ENCODE assay signal across 8 cellular contexts in the genomic region with DNA sequence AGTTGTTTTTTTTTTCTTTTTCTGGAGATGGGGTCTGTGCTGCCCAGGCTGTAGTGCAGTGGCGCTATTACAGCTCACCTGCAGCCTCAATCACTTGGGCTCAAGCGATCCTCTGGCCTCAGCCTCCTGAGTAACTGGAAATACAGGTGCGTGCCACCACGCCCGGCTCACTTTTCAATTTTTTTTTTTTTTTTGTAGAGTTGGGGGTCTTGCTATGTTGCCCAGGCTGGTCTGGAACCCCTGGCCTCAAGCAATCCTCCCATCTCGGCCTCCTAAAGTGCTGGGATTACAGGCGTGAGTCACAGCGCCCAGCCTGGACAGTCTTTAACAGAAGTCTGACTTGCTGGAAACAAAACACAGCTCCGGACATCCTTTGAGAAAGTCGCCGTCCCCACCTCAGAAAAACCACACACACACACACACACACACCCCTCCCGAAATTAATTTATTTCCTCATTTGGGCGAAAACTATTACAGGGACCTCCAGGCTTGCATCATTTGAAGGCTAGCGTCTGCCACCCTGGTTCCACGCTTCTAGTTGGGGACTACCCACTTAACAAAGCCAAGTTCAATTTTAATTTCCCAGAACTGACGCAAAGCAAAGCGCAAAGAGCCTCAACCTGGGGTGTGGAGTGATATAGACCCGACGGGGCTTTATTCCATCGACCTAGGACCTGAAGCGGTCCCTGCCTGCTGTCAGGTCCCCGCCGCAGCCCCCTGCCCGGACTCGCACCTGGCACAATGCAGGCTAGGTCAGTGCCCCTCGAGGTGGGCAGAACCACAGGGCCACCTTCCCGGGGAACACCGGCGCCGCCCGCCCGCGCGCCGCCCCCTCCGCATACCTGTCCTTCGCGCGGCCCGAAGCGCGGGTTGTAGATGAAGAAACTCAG. TPM values are rescaled to one million over a fixed set of nuclear protein-coding genes. Genes with fewer than 3 reads are reported as not detected.
A peak's percentile ranks its signal among the peaks of the same experiment; 100 is the strongest.
DNase-seq lines count a peak whose midpoint lies in the region; ATAC-seq and TF ChIP-seq lines count a peak whose summit lies in the region.
"Not testable (repeated sequence)": the region's sequence is repeated elsewhere in the genome, so short reads cannot be mapped to it uniquely, and the experiment has no call there.

No MANE protein-coding gene starts in this region.

- H3K4me3 ChIP-seq in coronary artery (peak overlapping the region; percentile 72), right lobe of liver (peak overlapping the region; percentile 63 to 65 (median 65))

- not testable (repeated sequence) for TF ChIP-seq CTCF in CD14-positive monocyte (IDR thresholded peaks at IDR 0.05); coronary artery (IDR thresholded peaks at IDR 0.05); right lobe of liver (IDR thresholded peaks at IDR 0.05)

- peaks cover 8 to 21% (median 14%) of the 10 kb centered on the region in 3 donors for H3K27me3 Mint-ChIP-seq in CD14-positive monocyte (ENCODE audit: low read depth in 3 of 3)
- not testable (repeated sequence) for H3K27me3 Mint-ChIP-seq in activated CD4-positive, alpha-beta T cell treated with anti-CD3 and anti-CD28 coated beads for 36 hours

- H3K4me1 ChIP-seq in right lobe of liver = not testable (repeated sequence)

- not testable (repeated sequence) for H3K9me3 ChIP-seq in right lobe of liver

- CTCF ChIA-PET in activated CD4-positive, alpha-beta T cell treated with anti-CD3 and anti-CD28 coated beads for 36 hours (lab: Charles Lee) = interaction anchor here (0.6 kb wide), 1 partner anchor 10 kb away, joined by 4 read pairs; no protein-coding TSS in a partner anchor

- H3K36me3 ChIP-seq in right lobe of liver = not testable (repeated sequence)

- POLR2A ChIA-PET in activated CD4-positive, alpha-beta T cell treated with anti-CD3 and anti-CD28 coated beads for 36 hours (lab: Charles Lee) = interaction anchor here (0.6 kb wide), 1 partner anchor 13 kb away, joined by 6 read pairs; no protein-coding TSS in a partner anchor

- DNase-seq in CD14-positive monocyte (ENCODE audit: low spot score); activated CD4-positive, alpha-beta T cell treated with anti-CD3 and anti-CD28 coated beads for 36 hours; coronary artery (ENCODE audit: low spot score); right lobe of liver; stimulated activated effector memory CD8-positive, alpha-beta T cell treated with anti-CD3 and anti-CD28 coated beads, Interleukin-12 subunit alpha, Interleukin-12 subunit beta, amount 100 ng/mL, for 72 hours (ENCODE audit: low spot score in 2 of 2): not testable (repeated sequence)

- WGBS in right lobe of liver (ENCODE audit: insufficient coverage, low coverage, low lambda C conversion rate, missing lambda C conversion rate) = 0% methylated on average over 1 of the region's 42 CpGs

- peaks cover 14 to 26% of the 10 kb centered on the region in 2 donors for H3K36me3 Mint-ChIP-seq in CD14-positive monocyte
- peaks cover 13% of the 10 kb centered on the region for H3K36me3 Mint-ChIP-seq in activated CD4-positive, alpha-beta T cell treated with anti-CD3 and anti-CD28 coated beads for 36 hours (ENCODE audit: low read depth)
- peaks cover 36% of the 10 kb centered on the region for H3K36me3 Mint-ChIP-seq in stimulated activated effector memory CD8-positive, alpha-beta T cell treated with anti-CD3 and anti-CD28 coated beads, Interleukin-12 subunit alpha, Interleukin-12 subunit beta, amount 100 ng/mL, for 72 hours

- not testable (repeated sequence) for H3K27me3 ChIP-seq in right lobe of liver

- H3K27ac ChIP-seq in coronary artery = not testable (repeated sequence)
- peak overlapping the region in 1 of 3 donors; percentile 70 for H3K27ac ChIP-seq in right lobe of liver

- H3K4me1 Mint-ChIP-seq in CD14-positive monocyte; activated CD4-positive, alpha-beta T cell treated with anti-CD3 and anti-CD28 coated beads for 36 hours; stimulated activated effector memory CD8-positive, alpha-beta T cell treated with anti-CD3 and anti-CD28 coated beads, Interleukin-12 subunit alpha, Interleukin-12 subunit beta, amount 100 ng/mL, for 72 hours: not testable (repeated sequence)

- TF ChIP-seq POLR2A in right lobe of liver (IDR thresholded peaks at IDR 0.05) = not testable (repeated sequence)

- intact Hi-C loops in CD14-positive monocyte (cut with micrococcal nuclease); activated CD4-positive, alpha-beta T cell treated with anti-CD3 and anti-CD28 coated beads for 36 hours (cut with DNase I, micrococcal nuclease); right lobe of liver (cut with DNase I): not testable (repeated sequence)

- ATAC-seq in GM19395 (IDR thresholded peaks at IDR 0.05; ENCODE audit: unreplicated experiment) (peak; percentile 61), HG02759 (IDR thresholded peaks at IDR 0.05; ENCODE audit: unreplicated experiment) (peak; percentile 60), HG03571 (IDR thresholded peaks at IDR 0.05; ENCODE audit: unreplicated experiment) (peak; percentile 49), right lobe of liver (peak in 3 of 4 donors; percentile 37 to 70 (median 56))
- peak; percentile 53 for ATAC-seq in activated CD4-positive, alpha-beta T cell treated with anti-CD3 and anti-CD28 coated beads for 36 hours
- ATAC-seq in stimulated activated effector memory CD8-positive, alpha-beta T cell treated with anti-CD3 and anti-CD28 coated beads, Interleukin-12 subunit alpha, Interleukin-12 subunit beta, amount 100 ng/mL, for 72 hours = peak; percentile 73

- H3K27ac Mint-ChIP-seq in CD14-positive monocyte = peak overlapping the region in 5 of 7 donors; percentile 58 to 92 (median 84)
- not testable (repeated sequence) for H3K27ac Mint-ChIP-seq in activated CD4-positive, alpha-beta T cell treated with anti-CD3 and anti-CD28 coated beads for 36 hours
- peak overlapping the region; percentile 88 for H3K27ac Mint-ChIP-seq in stimulated activated effector memory CD8-positive, alpha-beta T cell treated with anti-CD3 and anti-CD28 coated beads, Interleukin-12 subunit alpha, Interleukin-12 subunit beta, amount 100 ng/mL, for 72 hours

- H3K9me3 Mint-ChIP-seq in CD14-positive monocyte; activated CD4-positive, alpha-beta T cell treated with anti-CD3 and anti-CD28 coated beads for 36 hours (ENCODE audit: low read depth); stimulated activated effector memory CD8-positive, alpha-beta T cell treated with anti-CD3 and anti-CD28 coated beads, Interleukin-12 subunit alpha, Interleukin-12 subunit beta, amount 100 ng/mL, for 72 hours: not testable (repeated sequence)

- peak overlapping the region; percentile 42 to 62 for H3K4me3 Mint-ChIP-seq in CD14-positive monocyte
- peak overlapping the region; percentile 57 for H3K4me3 Mint-ChIP-seq in activated CD4-positive, alpha-beta T cell treated with anti-CD3 and anti-CD28 coated beads for 36 hours
- peak overlapping the region; percentile 81 for H3K4me3 Mint-ChIP-seq in stimulated activated effector memory CD8-positive, alpha-beta T cell treated with anti-CD3 and anti-CD28 coated beads, Interleukin-12 subunit alpha, Interleukin-12 subunit beta, amount 100 ng/mL, for 72 hours

RNA-seq across cellular contexts. Expression of a gene that starts 0.6 kb away (rescaled TPM):
- polyA plus RNA-seq in CD14-positive monocyte = 10 to 100 TPM; 20.4 to 21.9 TPM
- 10 to 100 TPM; 41.9 to 42.4 TPM for total RNA-seq in activated CD4-positive, alpha-beta T cell treated with anti-CD3 and anti-CD28 coated beads for 36 hours
- total RNA-seq in right lobe of liver = 10 to 100 TPM in 5 of 6 experiments, 1 to 10 TPM in 1; 6.5 to 24.1 (median 16.2) TPM
